In the genomic region with DNA sequence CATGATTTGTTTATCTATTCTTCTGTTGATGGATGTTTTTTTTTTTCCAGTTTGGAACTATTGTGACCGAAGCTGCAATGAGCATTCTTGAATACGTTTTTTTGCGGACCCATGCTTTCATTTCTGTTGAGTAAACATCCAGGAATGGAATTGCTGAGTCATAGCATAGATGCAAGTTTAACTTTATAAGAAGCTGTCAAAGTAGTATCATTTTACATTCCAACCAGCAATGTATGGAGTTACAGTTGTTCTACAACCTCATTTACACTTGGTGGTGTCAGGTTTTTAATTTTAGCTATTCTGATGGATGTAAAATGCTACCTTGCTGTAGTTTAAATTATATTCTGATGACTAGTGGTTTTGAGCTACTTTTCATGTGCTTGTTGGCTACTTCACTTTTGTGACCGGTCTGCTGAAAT, we compare ENCODE assay signal across 11 cellular contexts. TPM values are rescaled to one million over a fixed set of nuclear protein-coding genes. Genes with fewer than 3 reads are reported as not detected.
A peak's percentile ranks its signal among the peaks of the same experiment; 100 is the strongest.
DNase-seq lines count a peak whose midpoint lies in the region; ATAC-seq and TF ChIP-seq lines count a peak whose summit lies in the region.
"Had no signal": no experiment of that assay in that cellular context is flagged by ENCODE, and none has a peak within 500 bp of the region (broad histone marks: within the 10 kb centered on the region; RNA-seq: fewer than 3 reads in every experiment).

No MANE protein-coding gene starts in this region.

- peak in 3 of 4 donors; percentile 52 to 68 (median 59) for ATAC-seq in right lobe of liver
- ATAC-seq in gastrocnemius medialis: no peak
- no peak for ATAC-seq in GM21576 (IDR thresholded peaks at IDR 0.05; ENCODE audit: unreplicated experiment)
- ATAC-seq: heart right ventricle had no signal

- H4K20me1 ChIP-seq in MM.1S (ENCODE audit: insufficient read depth, low read length): no peaks in the 10 kb centered on the region

- TF ChIP-seq CTCF in AG10803 (conservative IDR thresholded peaks at IDR 0.05; ENCODE audit: low read length) (no peak), MM.1S (IDR thresholded peaks at IDR 0.05; ENCODE audit: low read length) (no peak), cardiac fibroblast (IDR thresholded peaks at IDR 0.05; ENCODE audit: low read depth, low read length) (no peak), right lobe of liver (IDR thresholded peaks at IDR 0.05) (no peak), gastrocnemius medialis (IDR thresholded peaks at IDR 0.05 in 4 of 5, conservative IDR thresholded peaks at IDR 0.05 in 1 of 5) (no peak)

- no peaks in the 10 kb centered on the region for H3K79me2 ChIP-seq in MM.1S (ENCODE audit: low read length)

- no peaks in the 10 kb centered on the region; the same call in 1 of the 2 replicates for H3K36me3 ChIP-seq in MM.1S (replicated peaks; ENCODE audit: insufficient read depth, low read length)
- H3K36me3 ChIP-seq in right lobe of liver: no peaks in the 10 kb centered on the region
- no peaks in the 10 kb centered on the region for H3K36me3 ChIP-seq in gastrocnemius medialis

- 36% methylated on average over 4 of the region's 4 CpGs for WGBS in right lobe of liver (ENCODE audit: insufficient coverage, low coverage, low lambda C conversion rate, missing lambda C conversion rate)

- peak overlapping the region; percentile 48; the same call in 1 of the 2 replicates for H3K4me2 ChIP-seq in MM.1S (ENCODE audit: low read depth, low read length)

- intact Hi-C loops in right lobe of liver (cut with DNase I) (no loop called here), gastrocnemius medialis (cut with DNase I; ENCODE audit: low total_unique reads) (no loop called here)

- H3K4me1 ChIP-seq in MM.1S (ENCODE audit: low read length) (no peaks in the 10 kb centered on the region), right lobe of liver (no peaks in the 10 kb centered on the region), gastrocnemius medialis (no peaks in the 10 kb centered on the region)

- H3K4me3 ChIP-seq in AG10803 (ENCODE audit: low read length) (no peak overlapping the region), MM.1S (ENCODE audit: low read length) (peak overlapping the region; percentile 28), cardiac fibroblast (replicated peaks in 1 of 2; ENCODE audit: low read depth in 2 of 2, low read length in 2 of 2) (no peak overlapping the region), right lobe of liver (peak overlapping the region in 1 of 3 donors; percentile 26), gastrocnemius medialis (no peak overlapping the region)

- in situ Hi-C loops in gastrocnemius medialis (cut with MboI; ENCODE audit: low sequenced_read_pairs in 4 of 4): no loop called here

- H3K9me3 ChIP-seq in MM.1S (replicated peaks; ENCODE audit: insufficient read depth, low read length): no peaks in the 10 kb centered on the region
- no peaks in the 10 kb centered on the region for H3K9me3 ChIP-seq in right lobe of liver
- no peaks in the 10 kb centered on the region for H3K9me3 ChIP-seq in gastrocnemius medialis

- H3K27me3 ChIP-seq in MM.1S (replicated peaks; ENCODE audit: insufficient read depth, low read length) (no peaks in the 10 kb centered on the region), right lobe of liver (no peaks in the 10 kb centered on the region), gastrocnemius medialis (no peaks in the 10 kb centered on the region)
- H3K27me3 ChIP-seq: heart right ventricle had no signal

- H3K9me2 ChIP-seq in MM.1S (replicated peaks; ENCODE audit: insufficient read depth, low read length): no peaks in the 10 kb centered on the region; the same call in 1 of the 2 replicates

- DNase-seq in AG10803 (ENCODE audit: low read depth) (peak; percentile 83), MM.1S (peak; percentile 65), cardiac fibroblast (ENCODE audit: low read depth in 2 of 2) (peak; percentile 76 to 95), right lobe of liver (no peak), gastrocnemius medialis (no peak), HuH-7 (ENCODE audit: low spot score) (no peak), COLO668 (lab: John Stamatoyannopoulos, UW; ENCODE audit: unreplicated experiment) (no peak)
- DNase-seq: activated CD4-positive, alpha-beta T cell treated with anti-CD3 and anti-CD28 coated beads for 1 hour; activated naive CD8-positive, alpha-beta T cell treated with anti-CD3 and anti-CD28 coated beads for 36 hours; heart right ventricle had no signal

- H3K27ac ChIP-seq in MM.1S (ENCODE audit: low read length): no peak overlapping the region
- peak overlapping the region in 1 of 3 donors; percentile 10 for H3K27ac ChIP-seq in right lobe of liver
- H3K27ac ChIP-seq in gastrocnemius medialis: no peak overlapping the region
- H3K27ac ChIP-seq: heart right ventricle had no signal

- H3F3A ChIP-seq in MM.1S (ENCODE audit: insufficient read depth, low read length): no peaks in the 10 kb centered on the region

- peak overlapping the region; percentile 14; the same call in 1 of the 2 replicates for H2AFZ ChIP-seq in MM.1S (ENCODE audit: low read length)

- no peak overlapping the region; the same call in 1 of the 2 replicates for H3K9ac ChIP-seq in MM.1S (ENCODE audit: low read length)

- no peak for TF ChIP-seq POLR2A in right lobe of liver (IDR thresholded peaks at IDR 0.05)
- no peak for TF ChIP-seq POLR2A in gastrocnemius medialis (IDR thresholded peaks at IDR 0.05)

RNA-seq across cellular contexts. Expression of gene NPR3, which starts 49.0 kb away (rescaled TPM):
- total RNA-seq in right lobe of liver (1 to 10 TPM in 5 of 6 experiments, under 1 TPM in 1; 0.98 to 3.2 (median 2.4) TPM), gastrocnemius medialis (1 to 10 TPM in 3 of 4 donors, under 1 TPM in 1; 0.51 to 4.9 (median 1.3) TPM)
- total RNA-seq: activated naive CD8-positive, alpha-beta T cell treated with anti-CD3 and anti-CD28 coated beads for 36 hours had no signal

Comparison
In these comparisons a context has a peak if more than half of its experiments do, and no peak if none do; other contexts are left out.
1. DNase-seq: peak in AG10803 (single experiment), MM.1S (single experiment) and cardiac fibroblast (2 of 2); none in right lobe of liver (0 of 3), gastrocnemius medialis (0 of 2), HuH-7 (single experiment) and COLO668 (single experiment).
2. ATAC-seq: peak in right lobe of liver (3 of 4); none in gastrocnemius medialis (0 of 2) and GM21576 (single experiment).